9 cellular contexts compared by ENCODE assay signal in the genomic region with DNA sequence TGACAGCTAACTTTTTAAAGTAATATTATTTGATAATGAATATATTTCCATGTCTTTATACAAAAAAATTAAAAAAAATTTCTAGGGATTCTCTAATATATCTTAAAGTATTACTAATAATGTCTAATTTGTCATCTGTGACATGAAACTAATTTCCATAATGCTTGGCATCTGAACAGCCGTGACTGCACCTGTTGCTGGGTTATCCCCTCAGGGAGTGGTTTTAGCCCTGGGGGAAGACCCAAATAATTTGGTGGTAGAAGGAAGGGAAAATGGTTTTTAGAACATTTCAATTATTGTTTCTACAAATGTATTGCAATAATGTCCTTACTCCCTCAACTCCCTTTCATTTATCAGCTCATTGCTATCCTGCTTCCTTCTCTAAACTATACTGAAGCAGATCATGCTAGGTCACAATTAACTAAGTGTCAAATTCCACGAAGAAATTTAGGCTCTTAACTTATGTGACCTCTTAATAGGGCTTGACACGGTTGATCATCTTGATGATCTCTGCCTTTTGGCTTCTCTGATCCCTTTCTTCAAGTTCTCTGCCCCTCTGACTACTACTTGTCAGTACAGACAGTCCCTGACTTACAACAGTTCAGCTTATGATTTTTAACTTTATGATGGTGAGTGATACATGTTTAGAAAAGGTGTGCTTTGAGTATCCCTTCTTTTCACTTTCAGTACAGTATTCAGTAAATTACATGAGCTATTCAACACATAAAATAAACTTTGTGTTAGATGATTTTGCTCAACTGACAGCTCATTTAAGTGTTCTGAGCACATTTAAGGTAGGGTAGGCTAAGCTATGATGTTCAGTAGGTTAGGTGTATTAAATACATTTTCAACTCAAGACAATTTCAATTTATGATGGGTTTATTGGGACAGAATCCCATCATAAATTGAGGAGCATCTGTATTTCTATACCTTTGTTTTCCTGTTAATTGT. TPM values are rescaled to one million over a fixed set of nuclear protein-coding genes. Genes with fewer than 3 reads are reported as not detected.
DNase-seq lines count a peak whose midpoint lies in the region; ATAC-seq and TF ChIP-seq lines count a peak whose summit lies in the region.
"Had no signal": no experiment of that assay in that cellular context is flagged by ENCODE, and none has a peak within 500 bp of the region (broad histone marks: within the 10 kb centered on the region; RNA-seq: fewer than 3 reads in every experiment).

No MANE protein-coding gene starts in this region.

- H3K4me3 ChIP-seq in right lobe of liver = no peak overlapping the region

- no peak overlapping the region for H3K27ac ChIP-seq in right lobe of liver
- H3K27ac ChIP-seq: RWPE1 had no signal

- no peak overlapping the region for H3K4me3 Mint-ChIP-seq in T-helper 17 cell
- no peak overlapping the region for H3K4me3 Mint-ChIP-seq in activated CD4-positive, alpha-beta memory T cell treated with anti-CD3 and anti-CD28 coated beads for 36 hours

- H3K27me3 ChIP-seq in right lobe of liver = no peaks in the 10 kb centered on the region

- ATAC-seq in GM19395 (IDR thresholded peaks at IDR 0.05; ENCODE audit: unreplicated experiment) (peak; percentile 86), HG03025 (IDR thresholded peaks at IDR 0.05; ENCODE audit: low FRiP score, unreplicated experiment) (peak; percentile 73), T-helper 17 cell (peak; percentile 52), right lobe of liver (no peak)

- H3K27ac Mint-ChIP-seq in T-helper 17 cell = peak overlapping the region; percentile 73
- no peak overlapping the region for H3K27ac Mint-ChIP-seq in activated CD4-positive, alpha-beta memory T cell treated with anti-CD3 and anti-CD28 coated beads for 36 hours

- H3K9me3 ChIP-seq in T-helper 17 cell (ENCODE audit: control insufficient read depth, low read length, poor library complexity, severe bottlenecking) (no peaks in the 10 kb centered on the region), right lobe of liver (no peaks in the 10 kb centered on the region)

- POLR2A ChIA-PET in activated CD4-positive, alpha-beta memory T cell treated with anti-CD3 and anti-CD28 coated beads for 36 hours (lab: Charles Lee) = interaction anchor here (1.0 kb wide), 1 partner anchor 147 kb away, joined by 3 read pairs; no protein-coding TSS in a partner anchor

- H3K36me3 Mint-ChIP-seq in T-helper 17 cell (ENCODE audit: low read depth) = no peaks in the 10 kb centered on the region
- peaks cover 6% of the 10 kb centered on the region for H3K36me3 Mint-ChIP-seq in activated CD4-positive, alpha-beta memory T cell treated with anti-CD3 and anti-CD28 coated beads for 36 hours

- DNase-seq in GM13976 (ENCODE audit: low spot score) (peak; percentile 47), T-helper 17 cell (no peak), activated gamma-delta T cell (lab: John Stamatoyannopoulos, UW) (no peak), right lobe of liver (no peak), pons (ENCODE audit: low spot score) (no peak)
- no peak for DNase-seq in activated CD4-positive, alpha-beta memory T cell treated with anti-CD3 and anti-CD28 coated beads for 36 hours

- CTCF ChIA-PET in activated CD4-positive, alpha-beta memory T cell treated with anti-CD3 and anti-CD28 coated beads for 36 hours (lab: Charles Lee) = interaction anchor here (0.5 to 1.4 kb wide), 3 partner anchors 237 to 303 kb away, joined by 3 read pairs; no protein-coding TSS in a partner anchor

- no peaks in the 10 kb centered on the region for H3K36me3 ChIP-seq in right lobe of liver

- 67% methylated on average over 3 of the region's 3 CpGs for WGBS in right lobe of liver (ENCODE audit: insufficient coverage, low coverage, low lambda C conversion rate, missing lambda C conversion rate)

- in situ Hi-C loops in GM13976 (cut with MboI; ENCODE audit: low sequenced_read_pairs, unreplicated experiment) = no loop called here

- H3K4me1 ChIP-seq in right lobe of liver = no peaks in the 10 kb centered on the region

- no peaks in the 10 kb centered on the region for H3K27me3 Mint-ChIP-seq in T-helper 17 cell
- no peaks in the 10 kb centered on the region for H3K27me3 Mint-ChIP-seq in activated CD4-positive, alpha-beta memory T cell treated with anti-CD3 and anti-CD28 coated beads for 36 hours

- intact Hi-C loops in right lobe of liver (cut with DNase I) = no loop called here
- intact Hi-C loops in activated CD4-positive, alpha-beta memory T cell treated with anti-CD3 and anti-CD28 coated beads for 36 hours (cut with micrococcal nuclease) = no loop called here

- TF ChIP-seq POLR2A in right lobe of liver (IDR thresholded peaks at IDR 0.05) = no peak

- H3K4me1 Mint-ChIP-seq in T-helper 17 cell = peaks cover 10% of the 10 kb centered on the region
- peaks cover 10% of the 10 kb centered on the region for H3K4me1 Mint-ChIP-seq in activated CD4-positive, alpha-beta memory T cell treated with anti-CD3 and anti-CD28 coated beads for 36 hours (ENCODE audit: low read depth)

- TF ChIP-seq CTCF in GM13976 (IDR thresholded peaks at IDR 0.05; ENCODE audit: borderline replicate concordance, control extremely low read depth, extremely low read depth, insufficient read depth, missing control alignments) = no peak
- TF ChIP-seq CTCF in right lobe of liver (IDR thresholded peaks at IDR 0.05) = no peak

- H3K9me3 Mint-ChIP-seq in activated CD4-positive, alpha-beta memory T cell treated with anti-CD3 and anti-CD28 coated beads for 36 hours = no peaks in the 10 kb centered on the region

RNA-seq across cellular contexts. Expression of a gene that starts 26.4 kb away (rescaled TPM):
- total RNA-seq in T-helper 17 cell = 10 to 100 TPM; 28.8 to 29.5 TPM
- total RNA-seq in right lobe of liver = 10 to 100 TPM; 10.9 to 21.4 (median 16.8) TPM
- total RNA-seq in activated CD4-positive, alpha-beta memory T cell treated with anti-CD3 and anti-CD28 coated beads for 36 hours = 10 to 100 TPM; 56.5 to 59.6 TPM

Comparison
In these comparisons a context has a peak if more than half of its experiments do, and no peak if none do; other contexts are left out.
1. ATAC-seq: peak in GM19395 (single experiment), HG03025 (single experiment) and T-helper 17 cell (single experiment); none in right lobe of liver (0 of 4).